In the genomic region with DNA sequence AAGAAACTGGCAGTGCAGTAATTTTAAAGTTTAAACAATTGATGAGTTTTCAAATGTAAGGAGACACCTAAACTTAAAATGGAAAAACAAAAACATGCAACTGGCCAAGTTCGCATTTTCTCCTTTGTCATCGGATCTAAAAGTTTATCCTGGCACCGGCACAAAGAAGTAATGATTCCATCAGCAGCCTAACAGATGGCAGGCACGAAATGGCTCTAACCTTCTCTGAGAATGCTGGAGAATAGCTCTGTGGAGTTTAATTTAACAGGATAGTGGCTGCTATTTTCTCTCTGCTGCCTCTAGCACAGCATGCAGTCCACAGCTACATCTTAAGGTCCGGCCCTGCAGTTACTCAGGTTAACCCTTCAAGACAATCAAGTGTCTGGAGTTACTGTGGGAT, we compare ENCODE assay signal across 18 cellular contexts.
A peak's percentile ranks its signal among the peaks of the same experiment; 100 is the strongest.
DNase-seq lines count a peak whose midpoint lies in the region; ATAC-seq and TF ChIP-seq lines count a peak whose summit lies in the region.
"Had no signal": no experiment of that assay in that cellular context is flagged by ENCODE, and none has a peak within 500 bp of the region (broad histone marks: within the 10 kb centered on the region; RNA-seq: fewer than 3 reads in every experiment).

No MANE protein-coding gene starts in this region.

- no peaks in the 10 kb centered on the region for H3K27me3 Mint-ChIP-seq in stimulated activated naive CD8-positive, alpha-beta T cell treated with anti-CD3 and anti-CD28 coated beads, Interleukin-15, amount 100 ng/mL, for 72 hours
- H3K27me3 Mint-ChIP-seq: activated naive CD8-positive, alpha-beta T cell treated with anti-CD3 and anti-CD28 coated beads for 36 hours; memory B cell had no signal

- DNase-seq in AG20443 (ENCODE audit: low spot score) (peak; percentile 51), NCI-H1694 treated with DMSO at 0.1 percent for 48 hours (lab: John Stamatoyannopoulos, UW) (peak; percentile 64), dermis blood vessel endothelial cell (peak; percentile 54), myocyte (ENCODE audit: low read depth) (peak; percentile 74), SIG-M5 treated with dmso at 0.1 percent for 504 hours (lab: John Stamatoyannopoulos, UW; ENCODE audit: unreplicated experiment) (no peak), mucosa of descending colon (no peak)
- DNase-seq in activated effector memory CD4-positive, alpha-beta T cell treated with anti-CD3 and anti-CD28 coated beads, Interleukin-2, amount 50 U/mL, for 16 hours, result no peak
- no peak for DNase-seq in stimulated activated naive CD8-positive, alpha-beta T cell treated with anti-CD3 and anti-CD28 coated beads, Interleukin-15, amount 100 ng/mL, for 72 hours
- DNase-seq: activated CD4-positive, alpha-beta T cell treated with anti-CD3 and anti-CD28 coated beads for 4 hours; activated naive CD8-positive, alpha-beta T cell treated with anti-CD3 and anti-CD28 coated beads for 36 hours; DMS53; KBM-7; NCI-H2029; ovary; small intestine had no signal

- H3K4me1 ChIP-seq in mucosa of descending colon (ENCODE audit: low read depth), result no peaks in the 10 kb centered on the region
- H3K4me1 ChIP-seq: BLaER1 had no signal

- H3K9me3 ChIP-seq in mucosa of descending colon, result peaks cover 12% of the 10 kb centered on the region
- H3K9me3 ChIP-seq: ovary had no signal

- H3K27ac Mint-ChIP-seq in stimulated activated naive CD8-positive, alpha-beta T cell treated with anti-CD3 and anti-CD28 coated beads, Interleukin-15, amount 100 ng/mL, for 72 hours, result no peak overlapping the region
- H3K27ac Mint-ChIP-seq: activated naive CD8-positive, alpha-beta T cell treated with anti-CD3 and anti-CD28 coated beads for 36 hours; memory B cell had no signal

- no peak overlapping the region for H3K4me3 Mint-ChIP-seq in stimulated activated naive CD8-positive, alpha-beta T cell treated with anti-CD3 and anti-CD28 coated beads, Interleukin-15, amount 100 ng/mL, for 72 hours
- H3K4me3 Mint-ChIP-seq: activated naive CD8-positive, alpha-beta T cell treated with anti-CD3 and anti-CD28 coated beads for 36 hours; memory B cell had no signal

- intact Hi-C loops in mucosa of descending colon (cut with DNase I, micrococcal nuclease), result no loop called here

- H3K4me1 Mint-ChIP-seq in stimulated activated naive CD8-positive, alpha-beta T cell treated with anti-CD3 and anti-CD28 coated beads, Interleukin-15, amount 100 ng/mL, for 72 hours, result no peaks in the 10 kb centered on the region
- H3K4me1 Mint-ChIP-seq: activated naive CD8-positive, alpha-beta T cell treated with anti-CD3 and anti-CD28 coated beads for 36 hours; memory B cell had no signal

- no peaks in the 10 kb centered on the region for H3K36me3 ChIP-seq in mucosa of descending colon (ENCODE audit: low read depth)
- H3K36me3 ChIP-seq: ovary had no signal

- H3K9me3 Mint-ChIP-seq in stimulated activated naive CD8-positive, alpha-beta T cell treated with anti-CD3 and anti-CD28 coated beads, Interleukin-15, amount 100 ng/mL, for 72 hours, result peaks cover 0 to 21% of the 10 kb centered on the region in 2 donors

- H3K4me3 ChIP-seq in mucosa of descending colon, result no peak overlapping the region
- H3K4me3 ChIP-seq: BLaER1, ovary had no signal

- TF ChIP-seq CTCF in mucosa of descending colon (IDR thresholded peaks at IDR 0.05), result no peak

- ATAC-seq in stimulated activated naive CD8-positive, alpha-beta T cell treated with anti-CD3 and anti-CD28 coated beads, Interleukin-15, amount 100 ng/mL, for 72 hours, result no peak
- no peak for ATAC-seq in mucosa of descending colon
- ATAC-seq: esophagus mucosa had no signal

Comparison
In these comparisons a context has a peak if more than half of its experiments do, and no peak if none do; other contexts are left out.
1. DNase-seq: peak in AG20443 (single experiment), NCI-H1694 treated with DMSO at 0.1 percent for 48 hours (single experiment), dermis blood vessel endothelial cell (single experiment) and myocyte (single experiment); none in activated effector memory CD4-positive, alpha-beta T cell treated with anti-CD3 and anti-CD28 coated beads, Interleukin-2, amount 50 U/mL, for 16 hours (single experiment), stimulated activated naive CD8-positive, alpha-beta T cell treated with anti-CD3 and anti-CD28 coated beads, Interleukin-15, amount 100 ng/mL, for 72 hours (0 of 2), SIG-M5 treated with dmso at 0.1 percent for 504 hours (single experiment) and mucosa of descending colon (0 of 3).